1 cellular context compared by ENCODE assay signal in the genomic region with DNA sequence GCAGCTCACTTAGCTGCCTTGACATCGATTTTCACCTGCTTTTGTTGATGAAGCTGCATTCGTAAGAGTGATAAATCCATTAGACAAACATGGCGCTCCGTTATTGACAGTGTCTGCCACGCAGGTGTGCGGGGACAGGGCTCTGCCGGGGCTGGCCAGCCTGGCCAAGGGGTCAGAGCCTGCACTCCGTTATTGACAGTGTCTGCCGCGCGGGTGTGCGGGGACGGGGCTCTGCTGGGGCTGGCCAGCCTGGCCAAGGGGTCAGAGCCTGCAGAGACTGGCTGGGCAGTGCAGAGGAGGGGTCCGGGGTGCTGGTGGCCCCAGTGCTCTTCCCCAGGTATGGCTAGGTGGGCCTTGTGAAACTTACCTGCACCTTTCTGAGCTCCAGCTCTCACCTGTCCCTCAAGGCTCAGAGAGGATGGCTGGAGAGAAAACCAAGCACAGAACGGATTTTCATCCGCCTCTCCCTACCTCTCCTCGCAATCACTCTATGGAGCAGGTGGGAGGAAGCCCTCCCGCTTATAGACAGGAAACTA.
TF ChIP-seq lines count a peak whose summit lies in the region.

No MANE protein-coding gene starts in this region.

TF ChIP-seq in HepG2, 621 proteins besides CTCF, POLR2A, EP300 and RAD21 (continued from another document):
- no peak for TF ChIP-seq THRA (CRISPR knock-in tag; IDR thresholded peaks at IDR 0.05; ENCODE audit: borderline replicate concordance)
